In the genomic region with DNA sequence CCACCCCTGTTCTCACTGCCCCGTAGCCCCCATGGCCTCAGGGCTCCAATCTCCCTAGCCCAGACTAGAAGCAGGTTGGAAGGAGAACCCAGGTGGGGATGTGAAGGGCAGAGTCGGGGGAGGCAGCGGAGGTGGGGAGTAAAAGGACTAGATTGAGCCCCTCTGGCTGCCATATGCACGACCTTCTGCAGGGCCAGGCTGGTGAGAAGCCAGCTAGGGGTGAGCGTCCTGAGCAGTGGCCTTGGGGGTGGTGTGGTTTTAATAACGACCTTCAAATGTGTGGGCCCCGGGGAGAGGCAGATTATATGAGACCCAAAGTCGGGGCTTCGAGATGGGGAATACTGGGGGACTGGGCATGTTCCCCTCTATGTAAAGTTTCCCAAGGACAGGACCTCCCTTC, we compare ENCODE assay signal across 12 cellular contexts.
DNase-seq lines count a peak whose midpoint lies in the region; ATAC-seq, FAIRE-seq and TF ChIP-seq lines count a peak whose summit lies in the region.
"Had no signal": no experiment of that assay in that cellular context is flagged by ENCODE, and none has a peak within 500 bp of the region (broad histone marks: within the 10 kb centered on the region; RNA-seq: fewer than 3 reads in every experiment).

No MANE protein-coding gene starts in this region.

- H3K79me2 ChIP-seq in HepG2 (ENCODE audit: insufficient read depth, low read length): no peaks in the 10 kb centered on the region

- H3K36me3 ChIP-seq in liver (ENCODE audit: control insufficient read depth in 4 of 4, insufficient read depth in 3 of 4, low read depth in 1 of 4, low read length in 3 of 4) (no peaks in the 10 kb centered on the region), HepG2 (replicated peaks in 1 of 2; ENCODE audit: control insufficient read depth in 1 of 2, insufficient read depth in 2 of 2, low read length in 2 of 2) (no peaks in the 10 kb centered on the region), aorta (ENCODE audit: control insufficient read depth in 1 of 2, insufficient read depth in 2 of 2, low read length in 1 of 2) (no peaks in the 10 kb centered on the region)

- TF ChIP-seq CTCF in liver (IDR thresholded peaks at IDR 0.05; ENCODE audit: low read depth, low read length, missing input control) (no peak), HepG2 (CRISPR knock-in tag; IDR thresholded peaks at IDR 0.05) (no peak), neural crest cell (conservative IDR thresholded peaks at IDR 0.05) (no peak)

- H3K27ac ChIP-seq in liver (ENCODE audit: low read depth in 1 of 2, low read length in 2 of 2): peak overlapping the region; percentile 83 to 98
- no peak overlapping the region for H3K27ac ChIP-seq in HepG2 (ENCODE audit: extremely low read length, insufficient read depth, low read length)
- H3K27ac ChIP-seq in aorta (ENCODE audit: low read depth in 1 of 2, low read length in 2 of 2): peak overlapping the region; percentile 92 to 99

- POLR2A ChIA-PET in HepG2 (lab: Yijun Ruan, JAX): interaction anchor here (1.1 to 1.2 kb wide), 2 partner anchors 8 to 76 kb away, joined by 3 read pairs; no protein-coding TSS in a partner anchor

- DNase-seq in HepG2 (ENCODE audit: low spot score): no peak
- DNase-seq in neural crest cell (ENCODE audit: low read depth, low spot score): no peak
- no peak for DNase-seq in aorta
- DNase-seq in AG08396 (ENCODE audit: low spot score): no peak
- DNase-seq in stimulated activated CD4-positive, alpha-beta T cell treated with anti-CD3 and anti-CD28 coated beads, Interleukin-4, amount 100 ng/mL, for 1 hour: no peak
- DNase-seq: NCI-H1417 treated with DMSO at 0.1 percent for 48 hours; stimulated activated CD4-positive, alpha-beta T cell treated with anti-CD3 and anti-CD28 coated beads, Interleukin-2, amount 100 ng/mL, for 24 hours had no signal

- peaks cover 2% of the 10 kb centered on the region for H3K27me3 Mint-ChIP-seq in dendritic cell treated with granulocyte-macrophage colony-stimulating factor and Interleukin-4, amounts not matched to agents 40 ng/mL and 50 ng/mL, for 4 days
- no peaks in the 10 kb centered on the region for H3K27me3 Mint-ChIP-seq in neural crest cell (ENCODE audit: low read depth)

- in situ Hi-C loops in HepG2 (cut with HindIII; ENCODE audit: extremely low pct_ligation_motif_present, low pct_unique_long_range_greater_than_20kb): no loop called here

- H3K4me1 ChIP-seq in liver (ENCODE audit: control insufficient read depth in 4 of 4, insufficient read depth in 4 of 4, low read length in 3 of 4) (peaks cover 1 to 34% (median 20%) of the 10 kb centered on the region in 4 donors), HepG2 (ENCODE audit: insufficient read depth, low read length) (peaks cover 82% of the 10 kb centered on the region), aorta (ENCODE audit: control insufficient read depth in 1 of 2, insufficient read depth in 2 of 2, low read length in 2 of 2) (no peaks in the 10 kb centered on the region)

- TF ChIP-seq POLR2A in HepG2 (IDR thresholded peaks at IDR 0.05; ENCODE audit: insufficient read depth in 1 of 2, low read depth in 2 of 2, low read length in 2 of 2): no peak

- CTCF ChIA-PET in HepG2 (lab: Yijun Ruan, JAX; ENCODE audit: low intra/inter-chr PET ratio, low total read pairs): no interaction called here

- H2AFZ ChIP-seq in HepG2 (ENCODE audit: low read length): no peak overlapping the region

- H4K20me1 ChIP-seq in HepG2 (ENCODE audit: insufficient read depth, low read length): no peaks in the 10 kb centered on the region

- H3K4me3 ChIP-seq in liver (ENCODE audit: low read depth in 1 of 3, low read length in 3 of 3): no peak overlapping the region
- H3K4me3 ChIP-seq in HepG2 (replicated peaks in 1 of 3; ENCODE audit: insufficient read depth in 1 of 3, low read depth in 2 of 3, low read length in 3 of 3): no peak overlapping the region
- no peak overlapping the region for H3K4me3 ChIP-seq in aorta (ENCODE audit: low read length in 2 of 2)

- H3K9me3 ChIP-seq in liver (ENCODE audit: control insufficient read depth in 4 of 4, low read length in 3 of 4) (no peaks in the 10 kb centered on the region), HepG2 (ENCODE audit: low read length) (no peaks in the 10 kb centered on the region), aorta (ENCODE audit: control insufficient read depth, low read length) (no peaks in the 10 kb centered on the region)

- H3K9me3 Mint-ChIP-seq in dendritic cell treated with granulocyte-macrophage colony-stimulating factor and Interleukin-4, amounts not matched to agents 40 ng/mL and 50 ng/mL, for 4 days: no peaks in the 10 kb centered on the region
- no peaks in the 10 kb centered on the region for H3K9me3 Mint-ChIP-seq in neural crest cell

- H3K27ac Mint-ChIP-seq in dendritic cell treated with granulocyte-macrophage colony-stimulating factor and Interleukin-4, amounts not matched to agents 40 ng/mL and 50 ng/mL, for 4 days: peak overlapping the region; percentile 73
- no peak overlapping the region for H3K27ac Mint-ChIP-seq in neural crest cell (ENCODE audit: unreplicated experiment)

- no peak overlapping the region for H3K4me2 ChIP-seq in HepG2 (ENCODE audit: low read depth, low read length)

- peak overlapping the region; percentile 63 for H3K4me3 Mint-ChIP-seq in dendritic cell treated with granulocyte-macrophage colony-stimulating factor and Interleukin-4, amounts not matched to agents 40 ng/mL and 50 ng/mL, for 4 days
- peak overlapping the region; percentile 75 for H3K4me3 Mint-ChIP-seq in neural crest cell

- no peak for TF ChIP-seq RAD21 in liver (IDR thresholded peaks at IDR 0.05)
- TF ChIP-seq RAD21 in HepG2 (CRISPR knock-in tag; IDR thresholded peaks at IDR 0.05): no peak

- ATAC-seq in HepG2 (no peak), aorta (ENCODE audit: low FRiP score) (no peak), GM18873 (IDR thresholded peaks at IDR 0.05; ENCODE audit: low FRiP score, unreplicated experiment) (no peak)

- no TSS peak for BruUV-seq in HepG2 (replicated peaks; lab: Mats Ljungman, UMichigan)

- TF ChIP-seq EP300 in HepG2 (IDR thresholded peaks at IDR 0.05; ENCODE audit: low read depth in 2 of 2, low read length in 2 of 2) (no peak), HepG2 (CRISPR knock-in tag; IDR thresholded peaks at IDR 0.05; ENCODE audit: borderline replicate concordance) (no peak)

- intact Hi-C loops in HepG2 (cut with micrococcal nuclease; ENCODE audit: unreplicated experiment): loop anchor here (10.0 kb wide), 1 partner anchor 307 kb away; the partner anchor contains the start of gene IER5L
- intact Hi-C loops in dendritic cell treated with granulocyte-macrophage colony-stimulating factor and Interleukin-4, amounts not matched to agents 40 ng/mL and 50 ng/mL, for 4 days (cut with micrococcal nuclease): loop anchor here (10.0 kb wide), 1 partner anchor 147 kb away; no protein-coding TSS in a partner anchor
- intact Hi-C loops in aorta (cut with DNase I): loop anchor here in 1 of 2 donors (5.0 kb wide), 2 partner anchors 69 to 149 kb away; no protein-coding TSS in a partner anchor

- H3K27me3 ChIP-seq in liver (ENCODE audit: control insufficient read depth in 4 of 4, insufficient read depth in 4 of 4, low read length in 3 of 4): no peaks in the 10 kb centered on the region
- H3K27me3 ChIP-seq in HepG2 (ENCODE audit: control insufficient read depth in 1 of 2, insufficient read depth in 2 of 2, low read length in 2 of 2): no peaks in the 10 kb centered on the region
- no peaks in the 10 kb centered on the region for H3K27me3 ChIP-seq in aorta (ENCODE audit: control insufficient read depth in 1 of 2, insufficient read depth in 2 of 2, low read length in 1 of 2)

- no peaks in the 10 kb centered on the region for H3K36me3 Mint-ChIP-seq in dendritic cell treated with granulocyte-macrophage colony-stimulating factor and Interleukin-4, amounts not matched to agents 40 ng/mL and 50 ng/mL, for 4 days (ENCODE audit: low read depth)
- no peaks in the 10 kb centered on the region for H3K36me3 Mint-ChIP-seq in neural crest cell (ENCODE audit: low read depth)

- no peak for FAIRE-seq in HepG2 (lab: Jason Lieb, UNC)
- FAIRE-seq: bronchial epithelial cell, D721Med had no signal

- WGBS in liver: 85% methylated on average over 9 of the region's 9 CpGs
- 63% methylated on average over 9 of the region's 9 CpGs for WGBS in HepG2 (ENCODE audit: low lambda C conversion rate)
- WGBS in aorta, 2 donors: 74 to 79% methylated on average over 9 of the region's 9 CpGs

- H3K4me1 Mint-ChIP-seq in dendritic cell treated with granulocyte-macrophage colony-stimulating factor and Interleukin-4, amounts not matched to agents 40 ng/mL and 50 ng/mL, for 4 days (ENCODE audit: low read depth): peaks cover 70% of the 10 kb centered on the region
- H3K4me1 Mint-ChIP-seq in neural crest cell: peaks cover 53% of the 10 kb centered on the region

- H3K9ac ChIP-seq in liver (ENCODE audit: low read depth in 1 of 2, low read length in 2 of 2) (peak overlapping the region; percentile 17 to 42), HepG2 (ENCODE audit: insufficient read depth, low read depth, low read length) (no peak overlapping the region)

TF ChIP-seq in liver, 16 proteins besides CTCF, POLR2A, EP300 and RAD21 (continues in another document):
- no peak for TF ChIP-seq TAF1 (conservative IDR thresholded peaks at IDR 0.05)
- TF ChIP-seq NR2F2 (IDR thresholded peaks at IDR 0.05): no peak

TF ChIP-seq in HepG2, 621 proteins besides CTCF, POLR2A, EP300 and RAD21 (continues in another document):
- TF ChIP-seq ZSCAN29 (CRISPR knock-in tag; conservative IDR thresholded peaks at IDR 0.05): no peak
